Comparison of ENCODE assay signal across 19 cellular contexts in the genomic region with DNA sequence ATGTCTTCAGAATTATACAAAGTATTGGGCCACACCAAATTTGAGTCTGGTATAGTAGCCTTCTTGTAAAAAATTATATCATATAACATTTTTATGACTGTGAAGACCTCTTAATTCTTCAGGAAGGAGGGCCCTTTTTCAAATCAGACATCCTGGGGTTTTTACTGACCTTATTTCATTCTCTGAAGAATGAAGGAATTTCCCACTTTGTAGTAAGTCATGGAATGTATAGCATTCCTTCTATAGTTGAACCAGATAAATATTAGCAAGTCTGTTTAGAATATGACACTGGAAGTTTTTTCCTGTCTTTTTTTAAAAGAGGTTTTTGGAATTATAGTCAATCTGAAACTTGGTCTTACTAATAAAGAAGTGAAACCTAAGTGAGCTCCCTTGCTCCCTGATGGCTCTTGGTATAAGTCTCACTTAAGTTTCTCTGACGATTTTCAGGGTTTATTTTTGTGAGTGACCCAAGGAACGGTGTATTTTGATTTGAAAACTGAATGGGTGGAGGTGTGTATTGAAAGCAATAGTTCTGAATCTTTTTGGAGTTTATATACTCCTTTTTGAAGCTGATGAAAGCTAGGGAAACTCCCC. TPM values are rescaled to one million over a fixed set of nuclear protein-coding genes. Genes with fewer than 3 reads are reported as not detected.
DNase-seq lines count a peak whose midpoint lies in the region; ATAC-seq and TF ChIP-seq lines count a peak whose summit lies in the region.
"Had no signal": no experiment of that assay in that cellular context is flagged by ENCODE, and none has a peak within 500 bp of the region (broad histone marks: within the 10 kb centered on the region; RNA-seq: fewer than 3 reads in every experiment).

No MANE protein-coding gene starts in this region.

- TF ChIP-seq CTCF in GM10248 (IDR thresholded peaks at IDR 0.05; ENCODE audit: control extremely low read depth, extremely low read depth, low read depth, missing control alignments), result no peak
- TF ChIP-seq CTCF in SK-N-SH (IDR thresholded peaks at IDR 0.05), result no peak
- TF ChIP-seq CTCF in CD8-positive, alpha-beta T cell (IDR thresholded peaks at IDR 0.05), result no peak

- peaks cover 19% of the 10 kb centered on the region for H3K4me1 Mint-ChIP-seq in CD8-positive, alpha-beta T cell (ENCODE audit: low read depth)

- peaks cover 5 to 20% of the 10 kb centered on the region in 2 experiments; a peak in 3 of 4 replicates for H3K4me1 ChIP-seq in SK-N-SH (ENCODE audit: control insufficient read depth in 1 of 2, insufficient read depth in 2 of 2, low read depth in 1 of 2, low read length in 1 of 2)
- no peaks in the 10 kb centered on the region for H3K4me1 ChIP-seq in CD8-positive, alpha-beta T cell (ENCODE audit: insufficient read depth, low read length)

- no peak overlapping the region for H3K4me3 Mint-ChIP-seq in CD8-positive, alpha-beta T cell
- H3K4me3 Mint-ChIP-seq: activated CD4-positive, alpha-beta T cell treated with anti-CD3 and anti-CD28 coated beads for 36 hours; CD4-positive, alpha-beta memory T cell; naive B cell had no signal

- peak overlapping the region in 1 of 2 experiments; percentile 20; a peak in 2 of 4 replicates for H3K27ac ChIP-seq in SK-N-SH (ENCODE audit: low read depth in 2 of 2, low read length in 1 of 2)
- no peak overlapping the region for H3K27ac ChIP-seq in CD8-positive, alpha-beta T cell (ENCODE audit: low read depth, low read length)
- H3K27ac ChIP-seq: parathyroid adenoma, skin epidermis had no signal

- peaks cover 76% of the 10 kb centered on the region for H3K79me2 ChIP-seq in SK-N-SH (ENCODE audit: insufficient read depth)
- H3K79me2 ChIP-seq: parathyroid adenoma had no signal

- no peak for TF ChIP-seq RAD21 in SK-N-SH (IDR thresholded peaks at IDR 0.05; ENCODE audit: low read length)

- H2AFZ ChIP-seq in SK-N-SH (ENCODE audit: low read depth), result no peak overlapping the region
- H2AFZ ChIP-seq: parathyroid adenoma had no signal

- intact Hi-C loops in CD8-positive, alpha-beta T cell (cut with DNase I, micrococcal nuclease), result no loop called here

- peak; percentile 63 for ATAC-seq in GM21723 (IDR thresholded peaks at IDR 0.05; ENCODE audit: unreplicated experiment)
- ATAC-seq in HG02973 (IDR thresholded peaks at IDR 0.05; ENCODE audit: unreplicated experiment), result no peak
- no peak for ATAC-seq in HG03571 (IDR thresholded peaks at IDR 0.05; ENCODE audit: unreplicated experiment)
- ATAC-seq in CD8-positive, alpha-beta T cell, result no peak
- ATAC-seq: activated CD4-positive, alpha-beta T cell treated with anti-CD3 and anti-CD28 coated beads for 36 hours had no signal

- H3K4me3 ChIP-seq in SK-N-SH (ENCODE audit: low read depth in 2 of 2, low read length in 1 of 2), result no peak overlapping the region
- no peak overlapping the region for H3K4me3 ChIP-seq in CD8-positive, alpha-beta T cell (ENCODE audit: low read depth, low read length)
- H3K4me3 ChIP-seq: skin epidermis had no signal

- H3K27me3 Mint-ChIP-seq in CD8-positive, alpha-beta T cell (ENCODE audit: low read depth), result no peaks in the 10 kb centered on the region
- H3K27me3 Mint-ChIP-seq: activated CD4-positive, alpha-beta T cell treated with anti-CD3 and anti-CD28 coated beads for 36 hours; CD4-positive, alpha-beta memory T cell; naive B cell had no signal

- POLR2A ChIA-PET in GM10248 (lab: Yijun Ruan, JAX) (interaction anchor here (0.6 kb wide), 1 partner anchor 31 kb away, joined by 3 read pairs; no protein-coding TSS in a partner anchor), SK-N-SH (lab: Yijun Ruan, JAX) (no interaction called here)
- POLR2A ChIA-PET in CD8-positive, alpha-beta T cell (lab: Charles Lee), result no interaction called here

- H3K9me3 Mint-ChIP-seq in CD8-positive, alpha-beta T cell, result no peaks in the 10 kb centered on the region
- H3K9me3 Mint-ChIP-seq: CD4-positive, alpha-beta memory T cell; naive B cell had no signal

- peaks cover 29% of the 10 kb centered on the region for H3K36me3 Mint-ChIP-seq in CD8-positive, alpha-beta T cell

- H3K9me2 ChIP-seq in SK-N-SH, result no peaks in the 10 kb centered on the region

- peak overlapping the region; percentile 8; the same call in 1 of the 2 replicates for H3K9ac ChIP-seq in SK-N-SH
- H3K9ac ChIP-seq: parathyroid adenoma had no signal

- H3F3A ChIP-seq in SK-N-SH (replicated peaks; ENCODE audit: insufficient read depth), result peaks cover 3% of the 10 kb centered on the region

- TF ChIP-seq EP300 in SK-N-SH (IDR thresholded peaks at IDR 0.05; ENCODE audit: borderline replicate concordance in 1 of 2, low read depth in 1 of 2, low read length in 1 of 2), result no peak

- peaks cover 0 to 5% of the 10 kb centered on the region in 2 experiments for H3K36me3 ChIP-seq in SK-N-SH (replicated peaks in 1 of 2; ENCODE audit: control insufficient read depth in 1 of 2, insufficient read depth in 2 of 2, low read length in 1 of 2)
- no peaks in the 10 kb centered on the region for H3K36me3 ChIP-seq in CD8-positive, alpha-beta T cell (ENCODE audit: insufficient read depth, low read length)

- H3K27me3 ChIP-seq in SK-N-SH (ENCODE audit: insufficient read depth), result no peaks in the 10 kb centered on the region
- no peaks in the 10 kb centered on the region for H3K27me3 ChIP-seq in CD8-positive, alpha-beta T cell (ENCODE audit: insufficient read depth, low read length)

- H4K20me1 ChIP-seq in SK-N-SH (ENCODE audit: insufficient read depth), result peaks cover 6% of the 10 kb centered on the region

- H3K9me3 ChIP-seq in SK-N-SH, result no peaks in the 10 kb centered on the region
- H3K9me3 ChIP-seq in CD8-positive, alpha-beta T cell (ENCODE audit: low read length), result no peaks in the 10 kb centered on the region

- peak; percentile 58 for DNase-seq in GM10248 (ENCODE audit: extremely low spot score)
- DNase-seq in SK-N-SH, result no peak
- DNase-seq in medulla oblongata (ENCODE audit: extremely low spot score), result peak; percentile 25
- DNase-seq in CD8-positive, alpha-beta T cell, result no peak
- DNase-seq in C1 segment of cervical spinal cord (lab: John Stamatoyannopoulos, UW), result no peak
- DNase-seq: ACHN; activated CD4-positive, alpha-beta T cell treated with anti-CD3 and anti-CD28 coated beads for 36 hours; activated gamma-delta T cell treated with Interleukin-2 at 50 U/mL for 16 hours; CD4-positive, alpha-beta memory T cell; naive B cell; NCI-H187 treated with DMSO at 0.1 percent for 48 hours; stimulated activated CD4-positive, alpha-beta T cell treated with anti-CD3 and anti-CD28 coated beads, Interleukin-4, amount 100 ng/mL, for 4 hours; stimulated activated CD8-positive, alpha-beta memory T cell treated with anti-CD3 and anti-CD28 coated beads, Interleukin-4, amount 100 ng/mL, for 48 hours; T-helper 9 cell had no signal

- CTCF ChIA-PET in GM10248 (lab: Yijun Ruan, JAX) (interaction anchor here (1.2 to 2.9 kb wide), 3 partner anchors 41 to 137 kb away, joined by 3 to 9 read pairs (median 3); no protein-coding TSS in a partner anchor), SK-N-SH (lab: Yijun Ruan, JAX) (interaction anchor here (1.7 kb wide), 1 partner anchor 14 kb away, joined by 5 read pairs; no protein-coding TSS in a partner anchor)
- CTCF ChIA-PET in CD8-positive, alpha-beta T cell (lab: Charles Lee), result interaction anchor here (0.6 to 2.2 kb wide), 3 partner anchors 41 to 231 kb away, joined by 3 to 6 read pairs (median 3); no protein-coding TSS in a partner anchor

- WGBS in SK-N-SH (ENCODE audit: low lambda C conversion rate), result 90% methylated on average over 2 of the region's 2 CpGs

- no peak overlapping the region for H3K27ac Mint-ChIP-seq in CD8-positive, alpha-beta T cell
- H3K27ac Mint-ChIP-seq: activated CD4-positive, alpha-beta T cell treated with anti-CD3 and anti-CD28 coated beads for 36 hours; CD4-positive, alpha-beta memory T cell had no signal

- H3K4me2 ChIP-seq in SK-N-SH, result no peak overlapping the region

TF ChIP-seq in SK-N-SH, 30 proteins besides CTCF, POLR2A, EP300 and RAD21:
- TF ChIP-seq RXRA (IDR thresholded peaks at IDR 0.05; ENCODE audit: borderline replicate concordance, low read depth) (no peak), MXI1 (IDR thresholded peaks at IDR 0.05; ENCODE audit: low read depth, low read length) (no peak), CHD2 (IDR thresholded peaks at IDR 0.05; ENCODE audit: low read length, partially characterized antibody) (no peak), POLR2AphosphoS5 (IDR thresholded peaks at IDR 0.05; ENCODE audit: low read depth, low read length) (no peak)

RNA-seq across cellular contexts. Expression of gene SNX27, which starts 23.7 kb away (rescaled TPM):
- polyA plus RNA-seq in SK-N-SH (2012; rRNA removed), result 10.8 and 12.8 TPM in 2 replicates
- 11.1 and 12.7 TPM in 2 replicates for polyA plus RNA-seq in SK-N-SH (2012; cell fraction: cytosol; rRNA removed)
- polyA plus RNA-seq in SK-N-SH (2012; cell fraction: nucleus; rRNA removed), result 11.4 and 19.1 TPM in 2 replicates
- total RNA-seq in CD8-positive, alpha-beta T cell, result 10 to 100 TPM in 1 of 2 experiments, 1 to 10 TPM in 1; 9.8 to 12.2 TPM

Comparison
In these comparisons a context has a peak if more than half of its experiments do, and no peak if none do; other contexts are left out.
1. DNase-seq: peak in GM10248 (single experiment) and medulla oblongata (single experiment); none in SK-N-SH (single experiment), CD8-positive, alpha-beta T cell (0 of 7) and C1 segment of cervical spinal cord (0 of 14).